Comparison of ENCODE assay signal across 20 cellular contexts in genomic region chr9:77725820-77726219, GRCh38.
DNase-seq lines count a peak whose midpoint lies in the region; ATAC-seq lines count a peak whose summit lies in the region.
"Had no signal": no experiment of that assay in that cellular context is flagged by ENCODE, and none has a peak within 500 bp of the region (broad histone marks: within the 10 kb centered on the region; RNA-seq: fewer than 3 reads in every experiment).

No MANE protein-coding gene starts in this region.

- peaks cover 13% of the 10 kb centered on the region for H3K4me1 Mint-ChIP-seq in activated CD8-positive, alpha-beta memory T cell treated with anti-CD3 and anti-CD28 coated beads, Interleukin-2, amount 10 ng/mL, durations not matched to agents 7 days and 5 days
- no peaks in the 10 kb centered on the region for H3K4me1 Mint-ChIP-seq in stimulated activated memory B cell treated with anti-CD40 and anti-IgM and Interleukin-4, amounts not matched to agents 10 μg/mL and 1 μg/mL and 100 μg/mL, for 72 hours
- H3K4me1 Mint-ChIP-seq: naive B cell had no signal

- peak; percentile 36 for ATAC-seq in activated CD8-positive, alpha-beta memory T cell treated with anti-CD3 and anti-CD28 coated beads, Interleukin-2, amount 10 ng/mL, durations not matched to agents 7 days and 5 days
- ATAC-seq in activated naive CD4-positive, alpha-beta T cell treated with anti-CD3 and anti-CD28 coated beads, Interleukin-2, amount 50 U/mL, for 72 hours, result peak; percentile 80 to 86
- ATAC-seq in GM19328 (IDR thresholded peaks at IDR 0.05; ENCODE audit: unreplicated experiment), result no peak
- no peak for ATAC-seq in stimulated activated memory B cell treated with anti-CD40 and anti-IgM and Interleukin-4, amounts not matched to agents 10 μg/mL and 1 μg/mL and 100 μg/mL, for 72 hours
- ATAC-seq: body of pancreas had no signal

- peak overlapping the region; percentile 33 for H3K27ac Mint-ChIP-seq in activated CD8-positive, alpha-beta memory T cell treated with anti-CD3 and anti-CD28 coated beads, Interleukin-2, amount 10 ng/mL, durations not matched to agents 7 days and 5 days
- H3K27ac Mint-ChIP-seq in activated naive CD4-positive, alpha-beta T cell treated with anti-CD3 and anti-CD28 coated beads, Interleukin-2, amount 50 U/mL, for 72 hours, result peak overlapping the region; percentile 80 to 96
- no peak overlapping the region for H3K27ac Mint-ChIP-seq in stimulated activated memory B cell treated with anti-CD40 and anti-IgM and Interleukin-4, amounts not matched to agents 10 μg/mL and 1 μg/mL and 100 μg/mL, for 72 hours
- H3K27ac Mint-ChIP-seq: naive B cell had no signal

- peaks cover 24% of the 10 kb centered on the region for H3K36me3 Mint-ChIP-seq in activated CD8-positive, alpha-beta memory T cell treated with anti-CD3 and anti-CD28 coated beads, Interleukin-2, amount 10 ng/mL, durations not matched to agents 7 days and 5 days
- peaks cover 16 to 34% of the 10 kb centered on the region in 2 donors for H3K36me3 Mint-ChIP-seq in activated naive CD4-positive, alpha-beta T cell treated with anti-CD3 and anti-CD28 coated beads, Interleukin-2, amount 50 U/mL, for 72 hours
- no peaks in the 10 kb centered on the region for H3K36me3 Mint-ChIP-seq in stimulated activated memory B cell treated with anti-CD40 and anti-IgM and Interleukin-4, amounts not matched to agents 10 μg/mL and 1 μg/mL and 100 μg/mL, for 72 hours
- H3K36me3 Mint-ChIP-seq: naive B cell had no signal

- H3K27me3 Mint-ChIP-seq in activated CD8-positive, alpha-beta memory T cell treated with anti-CD3 and anti-CD28 coated beads, Interleukin-2, amount 10 ng/mL, durations not matched to agents 7 days and 5 days, result no peaks in the 10 kb centered on the region
- H3K27me3 Mint-ChIP-seq in stimulated activated memory B cell treated with anti-CD40 and anti-IgM and Interleukin-4, amounts not matched to agents 10 μg/mL and 1 μg/mL and 100 μg/mL, for 72 hours, result no peaks in the 10 kb centered on the region
- H3K27me3 Mint-ChIP-seq: naive B cell had no signal

- CTCF ChIA-PET in activated CD8-positive, alpha-beta memory T cell treated with anti-CD3 and anti-CD28 coated beads, Interleukin-2, amount 10 ng/mL, durations not matched to agents 7 days and 5 days (lab: Charles Lee), result no interaction called here

- H3K36me3 ChIP-seq in KOPT-K1 (ENCODE audit: insufficient read depth, low read length), result peaks cover 97% of the 10 kb centered on the region

- no peak for DNase-seq in activated CD8-positive, alpha-beta memory T cell treated with anti-CD3 and anti-CD28 coated beads, Interleukin-2, amount 10 ng/mL, durations not matched to agents 7 days and 5 days
- DNase-seq in activated CD8-positive, alpha-beta memory T cell treated with anti-CD3 and anti-CD28 coated beads, Interleukin-2, amount 50 U/mL, for 48 hours, result no peak
- DNase-seq in activated naive CD4-positive, alpha-beta T cell treated with anti-CD3 and anti-CD28 coated beads, Interleukin-2, amount 50 U/mL, for 72 hours (ENCODE audit: low spot score in 2 of 2), result peak in 1 of 2 donors; percentile 34
- peak; percentile 11 for DNase-seq in stimulated activated CD4-positive, alpha-beta T cell treated with anti-CD3 and anti-CD28 coated beads, Interleukin-4, amount 100 ng/mL, for 24 hours
- DNase-seq in Kasumi-1 (lab: John Stamatoyannopoulos, UW), result no peak
- DNase-seq: activated gamma-delta T cell treated with Interleukin-2 at 50 U/mL for 16 hours, body of pancreas, C1 segment of cervical spinal cord, DMS53, foreskin fibroblast, hypothalamus, kidney, mammary epithelial cell, naive B cell, NCI-H2227 treated with DMSO at 0.1 percent for 48 hours, Peyer's patch had no signal

- H3K9me3 ChIP-seq in KOPT-K1 (ENCODE audit: insufficient read depth, low read length, poor library complexity, severe bottlenecking), result no peaks in the 10 kb centered on the region
- H3K9me3 ChIP-seq: body of pancreas, Peyer's patch had no signal

- peaks cover 2% of the 10 kb centered on the region for H3K9me3 Mint-ChIP-seq in activated CD8-positive, alpha-beta memory T cell treated with anti-CD3 and anti-CD28 coated beads, Interleukin-2, amount 10 ng/mL, durations not matched to agents 7 days and 5 days (ENCODE audit: low read depth)
- H3K9me3 Mint-ChIP-seq in activated naive CD4-positive, alpha-beta T cell treated with anti-CD3 and anti-CD28 coated beads, Interleukin-2, amount 50 U/mL, for 72 hours, result peaks cover 0 to 13% of the 10 kb centered on the region in 2 donors
- H3K9me3 Mint-ChIP-seq in stimulated activated memory B cell treated with anti-CD40 and anti-IgM and Interleukin-4, amounts not matched to agents 10 μg/mL and 1 μg/mL and 100 μg/mL, for 72 hours, result no peaks in the 10 kb centered on the region

- peak overlapping the region; percentile 6 for H3K27ac ChIP-seq in KOPT-K1 (ENCODE audit: low read depth, low read length, poor library complexity, severe bottlenecking)
- H3K27ac ChIP-seq: body of pancreas, Peyer's patch, tibial nerve had no signal

- no peak overlapping the region for H3K4me3 Mint-ChIP-seq in activated CD8-positive, alpha-beta memory T cell treated with anti-CD3 and anti-CD28 coated beads, Interleukin-2, amount 10 ng/mL, durations not matched to agents 7 days and 5 days
- H3K4me3 Mint-ChIP-seq in stimulated activated memory B cell treated with anti-CD40 and anti-IgM and Interleukin-4, amounts not matched to agents 10 μg/mL and 1 μg/mL and 100 μg/mL, for 72 hours, result no peak overlapping the region
- H3K4me3 Mint-ChIP-seq: naive B cell had no signal

Comparison
In these comparisons a context has a peak if more than half of its experiments do, and no peak if none do; other contexts are left out.
1. ATAC-seq: peak in activated CD8-positive, alpha-beta memory T cell treated with anti-CD3 and anti-CD28 coated beads, Interleukin-2, amount 10 ng/mL, durations not matched to agents 7 days and 5 days (single experiment) and activated naive CD4-positive, alpha-beta T cell treated with anti-CD3 and anti-CD28 coated beads, Interleukin-2, amount 50 U/mL, for 72 hours (2 of 2); none in GM19328 (single experiment) and stimulated activated memory B cell treated with anti-CD40 and anti-IgM and Interleukin-4, amounts not matched to agents 10 μg/mL and 1 μg/mL and 100 μg/mL, for 72 hours (single experiment).